Comparison of ENCODE assay signal across 27 cellular contexts in genomic region chr10:97755718-97756117, GRCh38. TPM values are rescaled to one million over a fixed set of nuclear protein-coding genes. Genes with fewer than 3 reads are reported as not detected.
"Had no signal": no experiment of that assay in that cellular context is flagged by ENCODE, and none has a peak within 500 bp of the region (broad histone marks: within the 10 kb centered on the region; RNA-seq: fewer than 3 reads in every experiment).

No MANE protein-coding gene starts in this region.

- FAIRE-seq: HepG2 had no signal

- DNase-seq: IMR-90; Karpas-422; KG1; MG63; NCI-H1092; NCI-H1105 treated with DMSO at 0.1 percent for 48 hours; NCI-H1417 treated with DMSO at 0.1 percent for 48 hours; NCI-H146; NCI-H1694 treated with DMSO at 0.1 percent for 48 hours; NCI-H1930; NCI-H2081 treated with DMSO at 0.1 percent for 48 hours; NCI-H2171; NCI-H226; NCI-H446; NCI-H510A; NCI-H524 treated with DMSO at 0.1 percent for 48 hours; NCI-H69; NCI-H774; NK-92 treated with Interleukin-12 subunit alpha and Interleukin-12 subunit beta, amount 100 ng/mL, for 24 hours; PC-3; Right ventricle myocardium superior; SIG-M5 had no signal

- ATAC-seq: HepG2, Panc1, PC-3 had no signal

RNA-seq across cellular contexts. Expression of gene SFRP5, which starts 16.1 kb away (rescaled TPM):
- total RNA-seq: HT1080, IMR-90, OCI-LY7, PC-3, SJSA1 had no signal
- polyA plus RNA-seq: IMR-90 had no signal

RNA-seq across cellular contexts. Expression of gene MARVELD1, which starts 42.2 kb away (rescaled TPM):
- total RNA-seq: HepG2 had no signal
- polyA plus RNA-seq: HepG2 had no signal
